In the genomic region with DNA sequence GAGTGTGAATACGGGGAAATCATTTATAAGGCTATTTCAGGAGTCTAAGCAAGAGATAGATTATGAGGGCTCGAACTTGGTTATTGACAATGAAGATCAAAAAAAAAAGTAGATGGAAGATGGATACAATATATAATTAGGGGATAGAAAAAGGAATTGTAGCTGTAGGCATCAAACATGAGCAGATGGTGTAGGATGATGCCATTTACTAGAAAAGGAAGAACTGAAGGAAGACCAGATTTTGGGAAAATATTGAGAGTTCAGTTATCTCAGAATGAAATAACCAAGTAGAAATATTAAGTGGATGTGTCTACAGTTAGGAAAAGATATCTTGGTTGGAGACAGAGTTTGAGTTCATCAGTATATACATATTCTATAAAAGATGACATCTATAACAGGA, we compare ENCODE assay signal across 38 cellular contexts.
"Had no signal": no experiment of that assay in that cellular context is flagged by ENCODE, and none has a peak within 500 bp of the region (broad histone marks: within the 10 kb centered on the region; RNA-seq: fewer than 3 reads in every experiment).

No MANE protein-coding gene starts in this region.

- FAIRE-seq: astrocyte, bronchial epithelial cell, colon had no signal

- H3K4me1 ChIP-seq: ascending aorta, body of pancreas, breast epithelium had no signal

- H3K4me1 Mint-ChIP-seq: activated naive CD4-positive, alpha-beta T cell treated with anti-CD3 and anti-CD28 coated beads, Interleukin-2, amount 10 ng/mL, durations not matched to agents 7 days and 5 days; activated naive CD4-positive, alpha-beta T cell treated with anti-CD3 and anti-CD28 coated beads, Interleukin-2, amount 50 U/mL, for 24 hours; activated naive CD8-positive, alpha-beta T cell treated with anti-CD3 and anti-CD28 coated beads for 36 hours; activated naive CD8-positive, alpha-beta T cell treated with anti-CD3 and anti-CD28 coated beads, Interleukin-2, amount 10 ng/mL, durations not matched to agents 7 days and 5 days; activated naive CD8-positive, alpha-beta T cell treated with anti-CD3 and anti-CD28 coated beads, Interleukin-2, amount 50 U/mL, for 24 hours; activated T-helper 17 cell treated with anti-CD3 and anti-CD28 coated beads, Interleukin-2, amount 50 U/mL, for 72 hours; brain; central memory CD8-positive, alpha-beta T cell had no signal

- H3K27ac ChIP-seq: adrenal gland, ascending aorta, body of pancreas, brain microvascular endothelial cell, breast epithelium, cardiac muscle cell had no signal

- H3K27me3 Mint-ChIP-seq: activated naive CD4-positive, alpha-beta T cell treated with anti-CD3 and anti-CD28 coated beads, Interleukin-2, amount 10 ng/mL, durations not matched to agents 7 days and 5 days; activated naive CD4-positive, alpha-beta T cell treated with anti-CD3 and anti-CD28 coated beads, Interleukin-2, amount 50 U/mL, for 24 hours; activated naive CD8-positive, alpha-beta T cell; activated naive CD8-positive, alpha-beta T cell treated with anti-CD3 and anti-CD28 coated beads for 36 hours; activated naive CD8-positive, alpha-beta T cell treated with anti-CD3 and anti-CD28 coated beads, Interleukin-2, amount 10 ng/mL, durations not matched to agents 7 days and 5 days; activated naive CD8-positive, alpha-beta T cell treated with anti-CD3 and anti-CD28 coated beads, Interleukin-2, amount 50 U/mL, for 24 hours; activated T-cell treated with anti-CD3 and anti-CD28 coated beads, Interleukin-2, amount 50 U/mL, for 24 hours; activated T-helper 17 cell treated with anti-CD3 and anti-CD28 coated beads, Interleukin-2, amount 50 U/mL, for 72 hours; brain; central memory CD8-positive, alpha-beta T cell had no signal

- H3K4me3 Mint-ChIP-seq: activated naive CD4-positive, alpha-beta T cell treated with anti-CD3 and anti-CD28 coated beads for 36 hours; activated naive CD4-positive, alpha-beta T cell treated with anti-CD3 and anti-CD28 coated beads, Interleukin-2, amount 10 ng/mL, durations not matched to agents 7 days and 5 days; activated naive CD4-positive, alpha-beta T cell treated with anti-CD3 and anti-CD28 coated beads, Interleukin-2, amount 50 U/mL, for 24 hours; activated naive CD8-positive, alpha-beta T cell; activated naive CD8-positive, alpha-beta T cell treated with anti-CD3 and anti-CD28 coated beads for 36 hours; activated naive CD8-positive, alpha-beta T cell treated with anti-CD3 and anti-CD28 coated beads, Interleukin-2, amount 10 ng/mL, durations not matched to agents 7 days and 5 days; activated naive CD8-positive, alpha-beta T cell treated with anti-CD3 and anti-CD28 coated beads, Interleukin-2, amount 50 U/mL, for 24 hours; activated T-cell treated with anti-CD3 and anti-CD28 coated beads, Interleukin-2, amount 50 U/mL, for 24 hours; activated T-cell treated with anti-CD3 and anti-CD28 coated beads, Interleukin-2, amount 50 U/mL, for 4 hours; activated T-cell treated with anti-CD3 and anti-CD28 coated beads, Interleukin-2, amount 50 U/mL, for 72 hours; activated T-helper 1 cell treated with anti-CD3 and anti-CD28 coated beads, Interleukin-12 subunit alpha, Interleukin-12 subunit beta, Interleukin-2, Interleukin-4 antibody, amounts not matched to agents 30 ng/mL and 10 ng/mL and 1 ng/mL, durations not matched to agents 14 hours and 24 hours and 36 hours; activated T-helper 17 cell treated with anti-CD3 and anti-CD28 coated beads, Interleukin-2, amount 50 U/mL, for 72 hours; brain; central memory CD8-positive, alpha-beta T cell had no signal

- H3K27ac Mint-ChIP-seq: activated naive CD4-positive, alpha-beta T cell treated with anti-CD3 and anti-CD28 coated beads for 36 hours; activated naive CD4-positive, alpha-beta T cell treated with anti-CD3 and anti-CD28 coated beads, Interleukin-2, amount 10 ng/mL, durations not matched to agents 7 days and 5 days; activated naive CD4-positive, alpha-beta T cell treated with anti-CD3 and anti-CD28 coated beads, Interleukin-2, amount 50 U/mL, for 24 hours; activated naive CD4-positive, alpha-beta T cell treated with anti-CD3 and anti-CD28 coated beads, Interleukin-2, amount 50 U/mL, for 72 hours; activated naive CD8-positive, alpha-beta T cell; activated naive CD8-positive, alpha-beta T cell treated with anti-CD3 and anti-CD28 coated beads for 36 hours; activated naive CD8-positive, alpha-beta T cell treated with anti-CD3 and anti-CD28 coated beads, Interleukin-2, amount 10 ng/mL, durations not matched to agents 7 days and 5 days; activated naive CD8-positive, alpha-beta T cell treated with anti-CD3 and anti-CD28 coated beads, Interleukin-2, amount 50 U/mL, for 24 hours; activated T-cell treated with anti-CD3 and anti-CD28 coated beads, Interleukin-2, amount 50 U/mL, for 24 hours; activated T-cell treated with anti-CD3 and anti-CD28 coated beads, Interleukin-2, amount 50 U/mL, for 72 hours; activated T-helper 1 cell treated with anti-CD3 and anti-CD28 coated beads, Interleukin-12 subunit alpha, Interleukin-12 subunit beta, Interleukin-2, Interleukin-4 antibody, amounts not matched to agents 30 ng/mL and 10 ng/mL and 1 ng/mL, durations not matched to agents 14 hours and 24 hours and 36 hours; activated T-helper 17 cell treated with anti-CD3 and anti-CD28 coated beads, Interleukin-2, amount 50 U/mL, for 72 hours; activated T-helper 2 cell treated with anti-CD3 and anti-CD28 coated beads, Interferon-gamma antibody, Interleukin-2, Interleukin-4, amounts not matched to agents 10 μg/mL and 5 μg/mL and 100 μg/mL, durations not matched to agents 14 hours and 24 hours and 36 hours; brain had no signal

- H3K9me3 ChIP-seq: adrenal gland, ascending aorta, body of pancreas, breast epithelium had no signal

- DNase-seq: activated effector memory CD4-positive, alpha-beta T cell treated with anti-CD3 and anti-CD28 coated beads, Interleukin-2, amount 50 U/mL, for 16 hours; activated effector memory CD4-positive, alpha-beta T cell treated with Interleukin-2 at 50 U/mL for 16 hours; activated gamma-delta T cell; activated gamma-delta T cell treated with Interleukin-2 at 50 U/mL for 16 hours; activated naive CD4-positive, alpha-beta T cell; activated naive CD4-positive, alpha-beta T cell treated with anti-CD3 and anti-CD28 coated beads for 36 hours; activated naive CD4-positive, alpha-beta T cell treated with anti-CD3 and anti-CD28 coated beads, Interleukin-2, amount 10 ng/mL, durations not matched to agents 7 days and 5 days; activated naive CD4-positive, alpha-beta T cell treated with anti-CD3 and anti-CD28 coated beads, Interleukin-2, amount 50 U/mL, for 16 hours; activated naive CD4-positive, alpha-beta T cell treated with Interleukin-2 at 50 U/mL for 16 hours; activated naive CD8-positive, alpha-beta T cell treated with anti-CD3 and anti-CD28 coated beads for 36 hours; activated naive CD8-positive, alpha-beta T cell treated with anti-CD3 and anti-CD28 coated beads, Interleukin-2, amount 10 ng/mL, durations not matched to agents 7 days and 5 days; activated naive CD8-positive, alpha-beta T cell treated with anti-CD3 and anti-CD28 coated beads, Interleukin-2, amount 50 U/mL, for 24 hours; activated T-cell treated with anti-CD3 and anti-CD28 coated beads, Interleukin-2, amount 50 U/mL, for 24 hours; activated T-cell treated with anti-CD3 and anti-CD28 coated beads, Interleukin-2, amount 50 U/mL, for 4 hours; activated T-cell treated with anti-CD3 and anti-CD28 coated beads, Interleukin-2, amount 50 U/mL, for 48 hours; activated T-cell treated with anti-CD3 and anti-CD28 coated beads, Interleukin-2, amount 50 U/mL, for 72 hours; adrenal gland; amniotic stem cell; amygdala; anterior cingulate cortex; aorta; body of pancreas; brain microvascular endothelial cell; central memory CD4-positive, alpha-beta T cell had no signal

- H3K36me3 Mint-ChIP-seq: activated naive CD4-positive, alpha-beta T cell treated with anti-CD3 and anti-CD28 coated beads, Interleukin-2, amount 10 ng/mL, durations not matched to agents 7 days and 5 days; activated naive CD4-positive, alpha-beta T cell treated with anti-CD3 and anti-CD28 coated beads, Interleukin-2, amount 50 U/mL, for 24 hours; activated naive CD4-positive, alpha-beta T cell treated with anti-CD3 and anti-CD28 coated beads, Interleukin-2, amount 50 U/mL, for 72 hours; activated naive CD8-positive, alpha-beta T cell; activated naive CD8-positive, alpha-beta T cell treated with anti-CD3 and anti-CD28 coated beads for 36 hours; activated naive CD8-positive, alpha-beta T cell treated with anti-CD3 and anti-CD28 coated beads, Interleukin-2, amount 10 ng/mL, durations not matched to agents 7 days and 5 days; brain had no signal

- ATAC-seq: activated naive CD4-positive, alpha-beta T cell treated with anti-CD3 and anti-CD28 coated beads, Interleukin-2, amount 50 U/mL, for 72 hours; activated naive CD8-positive, alpha-beta T cell treated with anti-CD3 and anti-CD28 coated beads, Interleukin-2, amount 50 U/mL, for 24 hours; activated T-cell treated with anti-CD3 and anti-CD28 coated beads, Interleukin-2, amount 50 U/mL, for 4 hours; activated T-cell treated with anti-CD3 and anti-CD28 coated beads, Interleukin-2, amount 50 U/mL, for 72 hours; activated T-helper 17 cell treated with anti-CD3 and anti-CD28 coated beads, Interleukin-2, amount 50 U/mL, for 72 hours; body of pancreas had no signal

- H3K4me3 ChIP-seq: adrenal gland, ascending aorta, body of pancreas, breast epithelium, cardiac muscle cell had no signal
